ENCODE assay signal across 8 cellular contexts in genomic region chr20:62952373-62953166, GRCh38. TPM values are rescaled to one million over a fixed set of nuclear protein-coding genes. Genes with fewer than 3 reads are reported as not detected.
DNase-seq lines count a peak whose midpoint lies in the region; ATAC-seq and TF ChIP-seq lines count a peak whose summit lies in the region.

TSS of gene SLC17A9 (plus strand) at chr20:62952709. CDS start at chr20:62952831, 122 bp downstream.

- peak within 1 kb of the TSS; percentile 77 for H3K23ac ChIP-seq in neuronal stem cell (ENCODE audit: low read depth, low read length, poor library complexity)

- peak within 1 kb of the TSS; percentile 58 for H3K4ac ChIP-seq in neuronal stem cell (ENCODE audit: low read length)

- H3K9me3 ChIP-seq in neuronal stem cell (replicated peaks in 1 of 2; ENCODE audit: control insufficient read depth in 2 of 2, insufficient read depth in 1 of 2, low read depth in 1 of 2, low read length in 2 of 2) = peaks cover 3 to 10% of the 10 kb centered on the region in 2 donors

- peak within 1 kb of the TSS; percentile 95 for H2BK12ac ChIP-seq in neuronal stem cell (ENCODE audit: low read length)

- peaks cover 0 to 3% (median 0%) of the 10 kb centered on the region in 3 experiments for H3K27me3 ChIP-seq in neuronal stem cell (ENCODE audit: control insufficient read depth in 3 of 3, insufficient read depth in 3 of 3, low read depth in 1 of 3, low read length in 3 of 3)

- H3K27ac ChIP-seq in neuronal stem cell (replicated peaks; ENCODE audit: low read length) = no peak within 1 kb of the TSS

- H2BK15ac ChIP-seq in neuronal stem cell (ENCODE audit: low read length) = peak within 1 kb of the TSS; percentile 99

- H3K79me1 ChIP-seq in neuronal stem cell (ENCODE audit: low read depth, low read length) = peaks cover 6% of the 10 kb centered on the region

- no CpG with 5 or more reads among the region's 40 CpGs for WGBS in neuronal stem cell (ENCODE audit: extremely low coverage in 2 of 2, insufficient read length in 2 of 2, insufficient replicate concordance in 1 of 2), 2 donors

- peak within 1 kb of the TSS; percentile 89 for H2BK120ac ChIP-seq in neuronal stem cell (ENCODE audit: low read depth, low read length)

- H2BK5ac ChIP-seq in neuronal stem cell (ENCODE audit: low read length) = peak within 1 kb of the TSS; percentile 94

- H3K18ac ChIP-seq in neuronal stem cell (ENCODE audit: low read length) = peak within 1 kb of the TSS; percentile 98

- peak; percentile 52 for ATAC-seq in GM19324 (IDR thresholded peaks at IDR 0.05; ENCODE audit: low FRiP score, unreplicated experiment)

- POLR2A ChIA-PET in activated CD8-positive, alpha-beta memory T cell treated with anti-CD3 and anti-CD28 coated beads for 36 hours (lab: Charles Lee) = interaction anchor here (3.5 kb wide), 1 partner anchor 15 kb away, joined by 16 read pairs; the partner anchor contains the start of gene GID8

- H3K4me3 ChIP-seq in fibroblast of the aortic adventitia (ENCODE audit: low read depth, low read length) = peak within 1 kb of the TSS; percentile 46
- H3K4me3 ChIP-seq in neuronal stem cell (ENCODE audit: low read length in 2 of 2) = peak within 1 kb of the TSS; percentile 26 to 29

- peak within 1 kb of the TSS; percentile 78 for H3K9ac ChIP-seq in neuronal stem cell (ENCODE audit: low read depth, low read length, poor library complexity)

- peaks cover 12 to 37% of the 10 kb centered on the region in 2 donors for H3K36me3 ChIP-seq in neuronal stem cell (replicated peaks in 1 of 2; ENCODE audit: control insufficient read depth in 2 of 2, insufficient read depth in 2 of 2, low read length in 2 of 2)

- DNase-seq in Ammon's horn (ENCODE audit: low spot score) = peak; percentile 51
- DNase-seq in HUDEP-2 (lab: John Stamatoyannopoulos, UW; ENCODE audit: unreplicated experiment in 76 of 76) = peak in 70 of 76 experiments; percentile 14 to 92 (median 70)
- DNase-seq in fibroblast of the aortic adventitia (ENCODE audit: low read depth) = no peak
- DNase-seq in neuronal stem cell (ENCODE audit: low spot score) = no peak
- no peak for DNase-seq in SHP77 treated with DMSO at 0.1 percent for 48 hours (lab: John Stamatoyannopoulos, UW)
- no peak for DNase-seq in glomerular visceral epithelial cell (ENCODE audit: extremely low spot score)

- no peak for TF ChIP-seq CTCF in fibroblast of the aortic adventitia (IDR thresholded peaks at IDR 0.05; ENCODE audit: insufficient read depth, low read length)

- peak within 1 kb of the TSS; percentile 53 for H4K8ac ChIP-seq in neuronal stem cell (ENCODE audit: low read depth, low read length)

- H2AK5ac ChIP-seq in neuronal stem cell (ENCODE audit: low read depth, low read length) = peak within 1 kb of the TSS; percentile 100

- peaks cover 16 to 18% of the 10 kb centered on the region in 2 donors for H3K4me1 ChIP-seq in neuronal stem cell (ENCODE audit: control insufficient read depth in 2 of 2, insufficient read depth in 1 of 2, low read depth in 1 of 2, low read length in 2 of 2)

- peak within 1 kb of the TSS; percentile 22 for H4K91ac ChIP-seq in neuronal stem cell (ENCODE audit: low read depth, low read length, poor library complexity)

- H3K14ac ChIP-seq in neuronal stem cell (ENCODE audit: low read length) = peak within 1 kb of the TSS; percentile 47

- H3K4me2 ChIP-seq in neuronal stem cell (ENCODE audit: insufficient read depth, low read length, poor library complexity, severe bottlenecking) = peak within 1 kb of the TSS; percentile 56

- peak within 1 kb of the TSS; percentile 87 for H2AFZ ChIP-seq in neuronal stem cell (ENCODE audit: low read length)

- CTCF ChIA-PET in activated CD8-positive, alpha-beta memory T cell treated with anti-CD3 and anti-CD28 coated beads for 36 hours (lab: Charles Lee) = interaction anchor here (1.1 kb wide), 1 partner anchor 9 kb away, joined by 3 read pairs; no protein-coding TSS in a partner anchor

RNA-seq across cellular contexts. Expression of gene SLC17A9, which starts in this region (rescaled TPM):
- total RNA-seq in activated CD8-positive, alpha-beta memory T cell treated with anti-CD3 and anti-CD28 coated beads for 36 hours = 10 to 100 TPM; 47.3 to 48.5 TPM
- total RNA-seq in fibroblast of the aortic adventitia (ENCODE audit: low replicate concordance) = 0.41 and 2.0 TPM in 2 replicates
- polyA plus RNA-seq in neuronal stem cell (2013, experiment 1 of 2) = 1.6 TPM
- 1.9 TPM for polyA plus RNA-seq in neuronal stem cell (2013, experiment 2 of 2)

Comparison
In these comparisons a context has a peak if more than half of its experiments do, and no peak if none do; other contexts are left out.
1. RNA of gene SLC17A9 (total RNA-seq): 47.3 to 48.5 TPM in activated CD8-positive, alpha-beta memory T cell treated with anti-CD3 and anti-CD28 coated beads for 36 hours; 0.41 to 2.0 TPM in fibroblast of the aortic adventitia; every median in the first group is over 10 times any median in the second.
2. DNase-seq: peak in Ammon's horn (single experiment) and HUDEP-2 (70 of 76); none in fibroblast of the aortic adventitia (single experiment), neuronal stem cell (single experiment), SHP77 treated with DMSO at 0.1 percent for 48 hours (single experiment) and glomerular visceral epithelial cell (single experiment).